Comparison of ENCODE assay signal across 20 cellular contexts in genomic region chr9:100160021-100160420, GRCh38.
DNase-seq lines count a peak whose midpoint lies in the region; ATAC-seq and TF ChIP-seq lines count a peak whose summit lies in the region.
"Had no signal": no experiment of that assay in that cellular context is flagged by ENCODE, and none has a peak within 500 bp of the region (broad histone marks: within the 10 kb centered on the region; RNA-seq: fewer than 3 reads in every experiment).

No MANE protein-coding gene starts in this region.

- no peaks in the 10 kb centered on the region for H3K36me3 ChIP-seq in Caco-2 (ENCODE audit: control insufficient read depth, insufficient read depth, low read length)
- H3K36me3 ChIP-seq: adrenal gland, prostate gland, suprapubic skin had no signal

- POLR2A ChIA-PET in Caco-2 (lab: Charles Lee) = no interaction called here

- intact Hi-C loops in Caco-2 (cut with micrococcal nuclease; ENCODE audit: unreplicated experiment) (no loop called here), posterior vena cava (cut with DNase I) (no loop called here)

- H3K9me3 Mint-ChIP-seq in Caco-2 (ENCODE audit: unreplicated experiment) = no peaks in the 10 kb centered on the region
- H3K9me3 Mint-ChIP-seq: natural killer cell treated with Interleukin-12 subunit alpha and Interleukin-12 subunit beta and Interleukin-15 and Interleukin-18, amount 100 ng/mL, for 72 hours had no signal

- no peaks in the 10 kb centered on the region for H3K36me3 Mint-ChIP-seq in Caco-2 (ENCODE audit: insufficient read depth, unreplicated experiment)
- H3K36me3 Mint-ChIP-seq: natural killer cell treated with Interleukin-12 subunit alpha and Interleukin-12 subunit beta and Interleukin-15 and Interleukin-18, amount 100 ng/mL, for 72 hours had no signal

- H3K4me3 Mint-ChIP-seq in Caco-2 (ENCODE audit: unreplicated experiment) = no peak overlapping the region
- H3K4me3 Mint-ChIP-seq: natural killer cell treated with Interleukin-12 subunit alpha and Interleukin-12 subunit beta and Interleukin-15 and Interleukin-18, amount 100 ng/mL, for 72 hours had no signal

- H3K9me3 ChIP-seq in Caco-2 = no peaks in the 10 kb centered on the region
- H3K9me3 ChIP-seq: adrenal gland, prostate gland, suprapubic skin had no signal

- no TSS peak for BruUV-seq in Caco-2 (replicated peaks; lab: Mats Ljungman, UMichigan)

- DNase-seq in epidermal melanocyte (ENCODE audit: insufficient read length, low spot score) = peak; percentile 16
- DNase-seq in Caco-2 = no peak
- no peak for DNase-seq in NCI-H2029 treated with DMSO at 0.1 percent for 48 hours (lab: John Stamatoyannopoulos, UW)
- DNase-seq in posterior vena cava (ENCODE audit: low spot score) = no peak
- DNase-seq in foreskin keratinocyte = no peak
- DNase-seq: activated CD4-positive, alpha-beta T cell treated with anti-CD3 and anti-CD28 coated beads for 4 hours; activated effector memory CD4-positive, alpha-beta T cell treated with anti-CD3 and anti-CD28 coated beads, Interleukin-2, amount 50 U/mL, for 16 hours; adrenal gland; cerebellar nuclear complex; effector CD8-positive, alpha-beta T cell; H7; NCI-H1417 treated with DMSO at 0.1 percent for 48 hours; NCI-H82; T1000 had no signal

- H3K4me1 Mint-ChIP-seq in Caco-2 (ENCODE audit: low read depth, unreplicated experiment) = no peaks in the 10 kb centered on the region

- CTCF ChIA-PET in Caco-2 (lab: Charles Lee) = no interaction called here

- no peak overlapping the region for H3K4me3 ChIP-seq in Caco-2 (ENCODE audit: low read depth, low read length)
- H3K4me3 ChIP-seq: adrenal gland, prostate gland, suprapubic skin had no signal

- no peak overlapping the region for H3K27ac Mint-ChIP-seq in Caco-2 (ENCODE audit: unreplicated experiment)
- H3K27ac Mint-ChIP-seq: natural killer cell treated with Interleukin-12 subunit alpha and Interleukin-12 subunit beta and Interleukin-15 and Interleukin-18, amount 100 ng/mL, for 72 hours had no signal

- no peak overlapping the region for H3K27ac ChIP-seq in foreskin keratinocyte
- H3K27ac ChIP-seq: adrenal gland, prostate gland, suprapubic skin had no signal

- H3K4me1 ChIP-seq in Caco-2 (no peaks in the 10 kb centered on the region), foreskin keratinocyte (no peaks in the 10 kb centered on the region)
- H3K4me1 ChIP-seq: adrenal gland, prostate gland, suprapubic skin had no signal

- H3K27me3 ChIP-seq in Caco-2 (replicated peaks; ENCODE audit: control insufficient read depth, insufficient read depth, low read length) = no peaks in the 10 kb centered on the region
- H3K27me3 ChIP-seq in foreskin keratinocyte = no peaks in the 10 kb centered on the region
- H3K27me3 ChIP-seq: adrenal gland, suprapubic skin had no signal

- H3K27me3 Mint-ChIP-seq in Caco-2 (ENCODE audit: insufficient read depth, unreplicated experiment) = no peaks in the 10 kb centered on the region
- H3K27me3 Mint-ChIP-seq: natural killer cell treated with Interleukin-12 subunit alpha and Interleukin-12 subunit beta and Interleukin-15 and Interleukin-18, amount 100 ng/mL, for 72 hours had no signal

- ATAC-seq in GM18909 (IDR thresholded peaks at IDR 0.05; ENCODE audit: poor library complexity, unreplicated experiment) = peak; percentile 82
- ATAC-seq in HG03442 (IDR thresholded peaks at IDR 0.05; ENCODE audit: unreplicated experiment) = peak; percentile 80
- no peak for ATAC-seq in foreskin keratinocyte
- ATAC-seq: natural killer cell treated with Interleukin-12 subunit alpha and Interleukin-12 subunit beta and Interleukin-15 and Interleukin-18, amount 100 ng/mL, for 72 hours; Panc1 had no signal

- no peak for TF ChIP-seq CTCF in Caco-2 (IDR thresholded peaks at IDR 0.05; ENCODE audit: insufficient read depth in 1 of 2, low read depth in 1 of 2, low read length in 1 of 2, severe bottlenecking in 1 of 2, unreplicated experiment in 1 of 2)
- TF ChIP-seq CTCF in foreskin keratinocyte (conservative IDR thresholded peaks at IDR 0.05) = no peak
